Comparison of ENCODE assay signal across 2 cellular contexts in genomic region chr4:69078852-69079251, GRCh38.
TF ChIP-seq lines count a peak whose summit lies in the region.

No MANE protein-coding gene starts in this region.

TF ChIP-seq in HepG2, 621 proteins besides CTCF, POLR2A, EP300 and RAD21:
- TF ChIP-seq ZNF280B (CRISPR knock-in tag; IDR thresholded peaks at IDR 0.05; ENCODE audit: borderline replicate concordance) (no peak), RFX5 (IDR thresholded peaks at IDR 0.05; ENCODE audit: low read depth, low read length) (0 out of 2 replicates have a peak, but pooled peaks have one; percentile 33), POGZ (CRISPR knock-in tag; IDR thresholded peaks at IDR 0.05) (no peak)

TF ChIP-seq in H1, 55 proteins besides CTCF, POLR2A, EP300 and RAD21:
- TF ChIP-seq RBBP5 (IDR thresholded peaks at IDR 0.05; ENCODE audit: borderline replicate concordance, low read depth, low read length) (no peak), RFX5 (IDR thresholded peaks at IDR 0.05; ENCODE audit: borderline replicate concordance, low read depth, low read length) (peak; percentile 91), TCF12 (IDR thresholded peaks at IDR 0.05; ENCODE audit: low read depth, low read length) (peak; percentile 61; the same call in 1 of the 2 replicates)
